Comparison of ENCODE assay signal across 8 cellular contexts in the genomic region with DNA sequence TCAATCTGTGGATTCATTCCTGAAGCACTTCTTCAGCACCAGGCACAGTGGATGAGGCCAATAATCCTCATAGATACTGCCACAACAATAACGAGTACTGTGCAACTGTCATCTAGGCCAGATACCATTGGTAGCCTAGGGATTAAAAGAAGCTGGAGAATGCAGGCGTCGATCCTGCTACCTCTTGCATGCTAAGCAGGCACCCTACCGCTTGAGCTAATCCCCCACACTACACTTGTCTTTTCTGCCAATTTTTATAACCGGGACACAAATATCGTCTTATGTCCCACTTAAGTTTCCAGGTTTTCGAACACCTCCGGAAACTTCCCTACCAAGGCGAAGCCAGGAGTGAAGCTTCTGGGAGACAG.
A peak's percentile ranks its signal among the peaks of the same experiment; 100 is the strongest.
DNase-seq lines count a peak whose midpoint lies in the region; TF ChIP-seq lines count a peak whose summit lies in the region.
"Not testable (repeated sequence)": the region's sequence is repeated elsewhere in the genome, so short reads cannot be mapped to it uniquely, and the experiment has no call there.

No MANE protein-coding gene starts in this region.

- H3K36me3 ChIP-seq in A673 (ENCODE audit: insufficient read depth, low read length, poor library complexity, severe bottlenecking); HUES48 (ENCODE audit: control insufficient read depth, insufficient read depth, low read length); iPS-20b (ENCODE audit: insufficient read depth, low read depth, low read length); neuronal stem cell (replicated peaks in 1 of 2; ENCODE audit: control insufficient read depth in 2 of 2, insufficient read depth in 2 of 2, low read length in 2 of 2): not testable (repeated sequence)

- in situ Hi-C loops in SK-MEL-5 (cut with HindIII; ENCODE audit: low pct_unique_long_range_greater_than_20kb, low sequenced_read_pairs) = not testable (repeated sequence)

- H3K27me3 ChIP-seq in A673 (replicated peaks; ENCODE audit: insufficient read depth, low read depth, low read length, poor library complexity); H9 (ENCODE audit: insufficient read depth, low read length): not testable (repeated sequence)
- H3K27me3 ChIP-seq in HUES48 (ENCODE audit: control insufficient read depth, insufficient read depth, low read length) = peaks cover 44% of the 10 kb centered on the region
- peaks cover 70% of the 10 kb centered on the region for H3K27me3 ChIP-seq in iPS-20b (ENCODE audit: insufficient read depth, low read length)
- H3K27me3 ChIP-seq in neuronal stem cell (ENCODE audit: control insufficient read depth in 3 of 3, insufficient read depth in 3 of 3, low read depth in 1 of 3, low read length in 3 of 3) = peaks cover 3 to 27% (median 22%) of the 10 kb centered on the region in 3 experiments

- POLR2A ChIA-PET in A673 (lab: Charles Lee; ENCODE audit: low non-redundant PET) = not testable (repeated sequence)

- H3K4me3 Mint-ChIP-seq in H9 (peak overlapping the region; percentile 65 to 76), brain (peak overlapping the region in 4 of 5 experiments; percentile 3 to 53 (median 40))

- not testable (repeated sequence) for H3K23me2 ChIP-seq in H9 (ENCODE audit: insufficient read length, low read depth, low read length, poor library complexity, severe bottlenecking)

- H2AFZ ChIP-seq in H9 (ENCODE audit: low read length); neuronal stem cell (ENCODE audit: low read length): not testable (repeated sequence)

- H3K23ac ChIP-seq in H9 (ENCODE audit: insufficient read length, low read depth, low read length); neuronal stem cell (ENCODE audit: low read depth, low read length, poor library complexity): not testable (repeated sequence)

- not testable (repeated sequence) for H2AK5ac ChIP-seq in H9 (ENCODE audit: insufficient read length, low read length); neuronal stem cell (ENCODE audit: low read depth, low read length)

- not testable (repeated sequence) for H4K91ac ChIP-seq in H9 (ENCODE audit: insufficient read length, low read depth, low read length); neuronal stem cell (ENCODE audit: low read depth, low read length, poor library complexity)

- not testable (repeated sequence) for H2BK12ac ChIP-seq in H9 (ENCODE audit: insufficient read length, low read depth, low read length); neuronal stem cell (ENCODE audit: low read length)

- H4K5ac ChIP-seq in H9 (ENCODE audit: insufficient read length, low read depth, low read length) = not testable (repeated sequence)

- H3K4me3 ChIP-seq in A673 (ENCODE audit: low read depth, low read length, poor library complexity, severe bottlenecking); epithelial cell of esophagus (ENCODE audit: low read length); neuronal stem cell (ENCODE audit: low read length in 2 of 2): not testable (repeated sequence)
- H3K4me3 ChIP-seq in HUES48 (ENCODE audit: low read depth, low read length) (peak overlapping the region; percentile 61), iPS-20b (ENCODE audit: low read length) (peak overlapping the region; percentile 26; the same call in 1 of the 2 replicates)

- not testable (repeated sequence) for H4K20me1 ChIP-seq in H9 (ENCODE audit: control insufficient read depth, insufficient read depth, insufficient read length)

- not testable (repeated sequence) for H2BK5ac ChIP-seq in H9 (ENCODE audit: insufficient read length, low read length); neuronal stem cell (ENCODE audit: low read length)

- CTCF ChIA-PET in A673 (lab: Charles Lee) = not testable (repeated sequence)

- peak; percentile 9 for DNase-seq in A673 (ENCODE audit: low spot score)
- DNase-seq in H9 = peak; percentile 29
- peak; percentile 66 for DNase-seq in SK-MEL-5 (ENCODE audit: low read depth, low spot score)
- DNase-seq in epithelial cell of esophagus (ENCODE audit: low read depth) = peak; percentile 62
- DNase-seq in neuronal stem cell (ENCODE audit: low spot score) = not testable (repeated sequence)

- H2BK120ac ChIP-seq in H9 (ENCODE audit: low read depth, low read length, poor library complexity, severe bottlenecking); neuronal stem cell (ENCODE audit: low read depth, low read length): not testable (repeated sequence)

- H3K56ac ChIP-seq in H9 (ENCODE audit: insufficient read length, low read depth, low read length) = not testable (repeated sequence)

- not testable (repeated sequence) for H3T11ph ChIP-seq in H9 (ENCODE audit: low read length)

- not testable (repeated sequence) for H3K36me3 Mint-ChIP-seq in H9 (ENCODE audit: insufficient read depth in 1 of 3, low read depth in 3 of 3); brain

- H3K79me2 ChIP-seq in H9 (ENCODE audit: insufficient read depth, low read length) = not testable (repeated sequence)

- H3K18ac ChIP-seq in H9 (ENCODE audit: insufficient read length, low read depth, low read length); neuronal stem cell (ENCODE audit: low read length): not testable (repeated sequence)

- not testable (repeated sequence) for H2BK20ac ChIP-seq in H9 (ENCODE audit: low read depth, low read length, poor library complexity, severe bottlenecking)

- WGBS in H9 (ENCODE audit: extremely low coverage, insufficient read length, low lambda C conversion rate) = no CpG with 5 or more reads among the region's 9 CpGs
- WGBS in neuronal stem cell (ENCODE audit: extremely low coverage in 2 of 2, insufficient read length in 2 of 2, insufficient replicate concordance in 1 of 2), 2 donors = no CpG with 5 or more reads among the region's 9 CpGs

- not testable (repeated sequence) for H3K9me3 ChIP-seq in A673 (ENCODE audit: low read depth, low read length, poor library complexity, severe bottlenecking); H9 (ENCODE audit: control insufficient read depth, low read depth, low read length); HUES48 (ENCODE audit: control insufficient read depth, insufficient read depth, low read length); iPS-20b (ENCODE audit: insufficient read depth, low read depth, low read length); neuronal stem cell (replicated peaks in 1 of 2; ENCODE audit: control insufficient read depth in 2 of 2, insufficient read depth in 1 of 2, low read depth in 1 of 2, low read length in 2 of 2)

- not testable (repeated sequence) for H3K9ac ChIP-seq in H9 (ENCODE audit: extremely low read depth, insufficient read length, low read length); HUES48 (ENCODE audit: low read depth, low read length); iPS-20b (ENCODE audit: low read depth, low read length); neuronal stem cell (ENCODE audit: low read depth, low read length, poor library complexity)

- H3K4ac ChIP-seq in H9 (ENCODE audit: low read depth, low read length); neuronal stem cell (ENCODE audit: low read length): not testable (repeated sequence)

- not testable (repeated sequence) for H3K4me1 ChIP-seq in A673 (ENCODE audit: insufficient read depth, low read length, poor library complexity, severe bottlenecking); H9 (ENCODE audit: insufficient read depth, low read length); HUES48 (ENCODE audit: control insufficient read depth, insufficient read depth, low read length); iPS-20b (ENCODE audit: insufficient read depth, low read length); neuronal stem cell (ENCODE audit: control insufficient read depth in 2 of 2, insufficient read depth in 1 of 2, low read depth in 1 of 2, low read length in 2 of 2)

- H3K27me3 Mint-ChIP-seq in H9 (ENCODE audit: low read depth) (peaks cover 50% of the 10 kb centered on the region), brain (peaks cover 51% of the 10 kb centered on the region)

- not testable (repeated sequence) for H3K9me3 Mint-ChIP-seq in H9, brain

- not testable (repeated sequence) for TF ChIP-seq CTCF in A673 (conservative IDR thresholded peaks at IDR 0.05; ENCODE audit: low read depth, low read length); H9 (conservative IDR thresholded peaks at IDR 0.05); brain (conservative IDR thresholded peaks at IDR 0.05); epithelial cell of esophagus (IDR thresholded peaks at IDR 0.05; ENCODE audit: insufficient read depth, low read depth, low read length, missing control alignments)

- H3K4me2 ChIP-seq in H9 (ENCODE audit: insufficient read depth, insufficient read length, low read length) (peak overlapping the region; percentile 53), neuronal stem cell (ENCODE audit: insufficient read depth, low read length, poor library complexity, severe bottlenecking) (peak overlapping the region; percentile 2)

- H3K27ac Mint-ChIP-seq in H9, brain: not testable (repeated sequence)

- not testable (repeated sequence) for H4K8ac ChIP-seq in H9 (replicated peaks; ENCODE audit: insufficient read length, low read depth, low read length); neuronal stem cell (ENCODE audit: low read depth, low read length)

- intact Hi-C loops in A673 (cut with micrococcal nuclease; ENCODE audit: unreplicated experiment) = not testable (repeated sequence)

- H2BK15ac ChIP-seq in H9 (ENCODE audit: low read depth, low read length); neuronal stem cell (ENCODE audit: low read length): not testable (repeated sequence)

- H3K79me1 ChIP-seq in H9 (ENCODE audit: insufficient read depth, low read depth, low read length, poor library complexity, severe bottlenecking); neuronal stem cell (ENCODE audit: low read depth, low read length): not testable (repeated sequence)

- H3K4me1 Mint-ChIP-seq in H9 (peaks cover 16 to 17% of the 10 kb centered on the region in 2 experiments), brain (peaks cover 19% of the 10 kb centered on the region)

- not testable (repeated sequence) for BruUV-seq in A673 (replicated peaks; lab: Mats Ljungman, UMichigan)

- H3K27ac ChIP-seq in A673 (ENCODE audit: low read depth, low read length, poor library complexity, severe bottlenecking); H9 (ENCODE audit: insufficient read length, low read depth, low read length); HUES48 (ENCODE audit: low read depth, low read length); iPS-20b (ENCODE audit: low read length); neuronal stem cell (replicated peaks; ENCODE audit: low read length): not testable (repeated sequence)

- H3K14ac ChIP-seq in H9 (ENCODE audit: insufficient read depth, low read length); neuronal stem cell (ENCODE audit: low read length): not testable (repeated sequence)
